ENCODE assay signal across 10 cellular contexts in genomic region chr16:18802755-18803218, GRCh38. TPM values are rescaled to one million over a fixed set of nuclear protein-coding genes. Genes with fewer than 3 reads are reported as not detected.
DNase-seq lines count a peak whose midpoint lies in the region; ATAC-seq and TF ChIP-seq lines count a peak whose summit lies in the region.
"Had no signal": no experiment of that assay in that cellular context is flagged by ENCODE, and none has a peak within 500 bp of the region (broad histone marks: within the 10 kb centered on the region; RNA-seq: fewer than 3 reads in every experiment).

No MANE protein-coding gene starts in this region.

- no peak overlapping the region for H2BK20ac ChIP-seq in H9 (ENCODE audit: low read depth, low read length, poor library complexity, severe bottlenecking)

- H2BK5ac ChIP-seq in H9 (ENCODE audit: insufficient read length, low read length) = no peak overlapping the region

- no peak overlapping the region for H2BK12ac ChIP-seq in H9 (ENCODE audit: insufficient read length, low read depth, low read length)

- WGBS in H9 (ENCODE audit: extremely low coverage, insufficient read length, low lambda C conversion rate) = no CpG with 5 or more reads among the region's 15 CpGs

- peaks cover 10% of the 10 kb centered on the region for H3K23me2 ChIP-seq in H9 (ENCODE audit: insufficient read length, low read depth, low read length, poor library complexity, severe bottlenecking)

- peaks cover 22% of the 10 kb centered on the region for H3K79me2 ChIP-seq in H9 (ENCODE audit: insufficient read depth, low read length)

- no peaks in the 10 kb centered on the region for H3K9me3 ChIP-seq in H9 (ENCODE audit: control insufficient read depth, low read depth, low read length)

- H3K36me3 Mint-ChIP-seq in CD14-positive monocyte (peaks cover 11 to 18% of the 10 kb centered on the region in 2 donors), H9 (ENCODE audit: insufficient read depth in 1 of 3, low read depth in 3 of 3) (peaks cover 7 to 31% (median 25%) of the 10 kb centered on the region in 3 experiments), nephron (ENCODE audit: low read depth) (peaks cover 15% of the 10 kb centered on the region)
- H3K36me3 Mint-ChIP-seq in activated naive CD8-positive, alpha-beta T cell treated with anti-CD3 and anti-CD28 coated beads, Interleukin-2, amount 50 U/mL, for 24 hours (ENCODE audit: low read depth) = peaks cover 40% of the 10 kb centered on the region

- H2BK120ac ChIP-seq in H9 (ENCODE audit: low read depth, low read length, poor library complexity, severe bottlenecking) = no peak overlapping the region

- H3T11ph ChIP-seq in H9 (ENCODE audit: low read length) = no peak overlapping the region

- no peak overlapping the region for H3K18ac ChIP-seq in H9 (ENCODE audit: insufficient read length, low read depth, low read length)

- peaks cover 0 to 2% (median 0%) of the 10 kb centered on the region in 7 donors for H3K9me3 Mint-ChIP-seq in CD14-positive monocyte
- no peaks in the 10 kb centered on the region; a peak in 1 of 5 replicates for H3K9me3 Mint-ChIP-seq in H9
- no peaks in the 10 kb centered on the region for H3K9me3 Mint-ChIP-seq in activated naive CD8-positive, alpha-beta T cell treated with anti-CD3 and anti-CD28 coated beads, Interleukin-2, amount 50 U/mL, for 24 hours
- no peaks in the 10 kb centered on the region for H3K9me3 Mint-ChIP-seq in nephron

- peaks cover 68% of the 10 kb centered on the region for H3K4me1 Mint-ChIP-seq in CD14-positive monocyte
- peaks cover 56% of the 10 kb centered on the region in 2 experiments for H3K4me1 Mint-ChIP-seq in H9
- peaks cover 64% of the 10 kb centered on the region for H3K4me1 Mint-ChIP-seq in activated naive CD8-positive, alpha-beta T cell treated with anti-CD3 and anti-CD28 coated beads, Interleukin-2, amount 50 U/mL, for 24 hours
- H3K4me1 Mint-ChIP-seq in nephron = peaks cover 49% of the 10 kb centered on the region

- no peak overlapping the region for H3K56ac ChIP-seq in H9 (ENCODE audit: insufficient read length, low read depth, low read length)

- H2AK5ac ChIP-seq in H9 (ENCODE audit: insufficient read length, low read length) = no peak overlapping the region

- no peak overlapping the region for H3K14ac ChIP-seq in H9 (ENCODE audit: insufficient read depth, low read length)

- no peak overlapping the region for H4K91ac ChIP-seq in H9 (ENCODE audit: insufficient read length, low read depth, low read length)

- no peak overlapping the region for H3K4me3 Mint-ChIP-seq in CD14-positive monocyte
- peak overlapping the region in 1 of 2 experiments; percentile 95; a peak in 3 of 5 replicates for H3K4me3 Mint-ChIP-seq in H9
- peak overlapping the region; percentile 88 for H3K4me3 Mint-ChIP-seq in activated naive CD8-positive, alpha-beta T cell treated with anti-CD3 and anti-CD28 coated beads, Interleukin-2, amount 50 U/mL, for 24 hours
- peak overlapping the region; percentile 93 to 98 (median 94) for H3K4me3 Mint-ChIP-seq in nephron

- H3K4me1 ChIP-seq in H9 (ENCODE audit: insufficient read depth, low read length) = no peaks in the 10 kb centered on the region

- no peaks in the 10 kb centered on the region for H3K27me3 ChIP-seq in H9 (ENCODE audit: insufficient read depth, low read length)

- H2AFZ ChIP-seq in H9 (ENCODE audit: low read length) = no peak overlapping the region

- H4K5ac ChIP-seq in H9 (ENCODE audit: insufficient read length, low read depth, low read length) = no peak overlapping the region

- no peak for ATAC-seq in activated naive CD8-positive, alpha-beta T cell treated with anti-CD3 and anti-CD28 coated beads, Interleukin-2, amount 50 U/mL, for 24 hours
- ATAC-seq in HG03025 (IDR thresholded peaks at IDR 0.05; ENCODE audit: low FRiP score, unreplicated experiment) (no peak), HG02938 (IDR thresholded peaks at IDR 0.05; ENCODE audit: unreplicated experiment) (no peak), HG02852 (IDR thresholded peaks at IDR 0.05; ENCODE audit: unreplicated experiment) (no peak)

- no peak overlapping the region for H3K4me2 ChIP-seq in H9 (ENCODE audit: insufficient read depth, insufficient read length, low read length)

- peak overlapping the region in 4 of 7 donors; percentile 50 to 93 (median 88) for H3K27ac Mint-ChIP-seq in CD14-positive monocyte
- peak overlapping the region in 2 of 3 experiments; percentile 61 to 99; a peak in 2 of 7 replicates for H3K27ac Mint-ChIP-seq in H9
- H3K27ac Mint-ChIP-seq in activated naive CD8-positive, alpha-beta T cell treated with anti-CD3 and anti-CD28 coated beads, Interleukin-2, amount 50 U/mL, for 24 hours = peak overlapping the region; percentile 90
- H3K27ac Mint-ChIP-seq in nephron = peak overlapping the region; percentile 14 to 69 (median 48)

- no peaks in the 10 kb centered on the region for H3K27me3 Mint-ChIP-seq in CD14-positive monocyte (ENCODE audit: low read depth in 3 of 3)
- H3K27me3 Mint-ChIP-seq in H9 (ENCODE audit: low read depth) = no peaks in the 10 kb centered on the region
- H3K27me3 Mint-ChIP-seq in activated naive CD8-positive, alpha-beta T cell treated with anti-CD3 and anti-CD28 coated beads, Interleukin-2, amount 50 U/mL, for 24 hours = peaks cover 2% of the 10 kb centered on the region
- H3K27me3 Mint-ChIP-seq in nephron (ENCODE audit: low read depth) = no peaks in the 10 kb centered on the region

- H3K79me1 ChIP-seq in H9 (ENCODE audit: insufficient read depth, low read depth, low read length, poor library complexity, severe bottlenecking) = no peaks in the 10 kb centered on the region

- intact Hi-C loops in CD14-positive monocyte (cut with micrococcal nuclease) = loop anchor here (5.0 to 10.0 kb wide), 5 partner anchors 72 to 752 kb away; partner anchors contain the start of genes SMG1 (in 2 of the 2), CCP110 (in 1 of the 2), COQ7 (in 1 of the 2) and GDE1 (in 1 of the 2)

- H2BK15ac ChIP-seq in H9 (ENCODE audit: low read depth, low read length) = no peak overlapping the region

- H3K9ac ChIP-seq in H9 (ENCODE audit: extremely low read depth, insufficient read length, low read length) = no peak overlapping the region
- H3K9ac ChIP-seq: KMS-11 had no signal

- H3K4ac ChIP-seq in H9 (ENCODE audit: low read depth, low read length) = no peak overlapping the region

- no peak for DNase-seq in CD14-positive monocyte (ENCODE audit: low spot score)
- no peak for DNase-seq in H9
- no peak for DNase-seq in activated naive CD8-positive, alpha-beta T cell treated with anti-CD3 and anti-CD28 coated beads, Interleukin-2, amount 50 U/mL, for 24 hours
- no peak for DNase-seq in DMS79 (lab: John Stamatoyannopoulos, UW)
- DNase-seq: NCI-H510A treated with DMSO at 0.1 percent for 48 hours had no signal

- TF ChIP-seq CTCF in CD14-positive monocyte (IDR thresholded peaks at IDR 0.05) (no peak), H9 (conservative IDR thresholded peaks at IDR 0.05) (no peak), nephron (IDR thresholded peaks at IDR 0.05; ENCODE audit: unreplicated experiment in 3 of 3) (no peak)

- no peak overlapping the region for H3K27ac ChIP-seq in H9 (ENCODE audit: insufficient read length, low read depth, low read length)

- no peaks in the 10 kb centered on the region for H4K20me1 ChIP-seq in H9 (ENCODE audit: control insufficient read depth, insufficient read depth, insufficient read length)

- no peak overlapping the region for H4K8ac ChIP-seq in H9 (replicated peaks; ENCODE audit: insufficient read length, low read depth, low read length)

- H3K23ac ChIP-seq in H9 (ENCODE audit: insufficient read length, low read depth, low read length) = no peak overlapping the region

RNA-seq across cellular contexts. Expression of gene ARL6IP1, which starts 1.4 kb away (rescaled TPM):
- 100 to 1,000 TPM; 142 to 158 TPM for polyA plus RNA-seq in CD14-positive monocyte
- 197 and 205 TPM in 2 replicates for total RNA-seq in H9 (2021)

RNA-seq across cellular contexts. Expression of gene RPS15A, which starts 12.7 kb away (rescaled TPM):
- 1,000 to 10,000 TPM; 1,209 to 1,397 TPM for polyA plus RNA-seq in CD14-positive monocyte
- 1,968 and 1,990 TPM in 2 replicates for total RNA-seq in H9 (2021)

Comparison
In these comparisons a context has a peak if more than half of its experiments do, and no peak if none do; other contexts are left out.
1. H3K4me3 Mint-ChIP-seq: peak in activated naive CD8-positive, alpha-beta T cell treated with anti-CD3 and anti-CD28 coated beads, Interleukin-2, amount 50 U/mL, for 24 hours (single experiment) and nephron (3 of 3); none in CD14-positive monocyte (0 of 2).
2. Peak in every context shown above with its lines, with median percentiles within 50 percentile points of each other: H3K27ac Mint-ChIP-seq.